In genomic region chr12:128992116-128992515, GRCh38 we compare ENCODE assay signal across 33 cellular contexts.
"Had no signal": no experiment of that assay in that cellular context is flagged by ENCODE, and none has a peak within 500 bp of the region (broad histone marks: within the 10 kb centered on the region; RNA-seq: fewer than 3 reads in every experiment).

No MANE protein-coding gene starts in this region.

- DNase-seq: Karpas-422, Kasumi-1, KG1, MG63, MM.1S, MV-4-11, NCI-H1048, NCI-H1092, NCI-H1092 treated with DMSO at 0.1 percent for 48 hours, NCI-H1105, NCI-H1105 treated with DMSO at 0.1 percent for 48 hours, NCI-H1417 treated with DMSO at 0.1 percent for 48 hours, NCI-H1436, NCI-H1436 treated with DMSO at 0.1 percent for 48 hours, NCI-H146, NCI-H1694, NCI-H1694 treated with DMSO at 0.1 percent for 48 hours, NCI-H187, NCI-H187 treated with DMSO at 0.1 percent for 48 hours, NCI-H1930, NCI-H2029, NCI-H2081, NCI-H2081 treated with DMSO at 0.1 percent for 48 hours, NCI-H2107, NCI-H2171, NCI-H2171 treated with DMSO at 0.1 percent for 48 hours, NCI-H2227 treated with DMSO at 0.1 percent for 48 hours, NCI-H226, NCI-H345, NCI-H446, NCI-H446 treated with DMSO at 0.1 percent for 48 hours, NCI-H510A had no signal

- H3K27ac ChIP-seq: KMS-11 had no signal

- H3K9ac ChIP-seq: KMS-11 had no signal

- H3K27me3 ChIP-seq: MG63 had no signal

- H3K9me3 ChIP-seq: MG63 had no signal

- H3K36me3 ChIP-seq: MG63 had no signal

- H3K4me3 ChIP-seq: MG63 had no signal
